ENCODE assay signal across 29 cellular contexts in the genomic region with DNA sequence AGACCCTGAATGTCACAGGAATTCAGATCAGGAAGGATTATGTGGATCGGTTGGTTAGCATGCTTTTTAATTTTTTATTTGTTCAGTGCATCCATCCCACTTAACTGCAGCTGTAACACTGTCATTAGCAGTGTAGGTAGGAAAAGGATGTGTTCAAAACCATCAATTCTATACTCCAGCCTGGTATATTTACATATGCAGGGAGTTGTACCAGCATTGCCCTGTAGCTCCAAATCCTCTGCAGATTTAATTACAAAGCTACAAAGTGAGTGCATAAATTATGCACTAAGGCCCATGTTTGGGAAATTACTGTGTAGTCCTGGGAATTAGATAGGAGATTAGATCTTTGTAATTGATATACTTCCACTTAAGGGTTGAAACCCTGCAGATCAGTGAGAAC.
"Had no signal": no experiment of that assay in that cellular context is flagged by ENCODE, and none has a peak within 500 bp of the region (broad histone marks: within the 10 kb centered on the region; RNA-seq: fewer than 3 reads in every experiment).

No MANE protein-coding gene starts in this region.

- H3K27me3 ChIP-seq: brain microvascular endothelial cell had no signal

- H3K36me3 Mint-ChIP-seq: activated naive CD8-positive, alpha-beta T cell treated with anti-CD3 and anti-CD28 coated beads for 36 hours had no signal

- H3K4me3 ChIP-seq: PC-9 had no signal

- H3K36me3 ChIP-seq: brain microvascular endothelial cell had no signal

- H3K4me2 ChIP-seq: KMS-11, PC-9 had no signal

- DNase-seq: activated CD4-positive, alpha-beta T cell treated with anti-CD3 and anti-CD28 coated beads, Interleukin-2, amount 10 ng/mL, durations not matched to agents 24 days and 14 days; activated CD4-positive, alpha-beta T cell treated with anti-CD3 and anti-CD28 coated beads, Interleukin-2, amount 50 U/mL, for 4 hours; activated CD8-positive, alpha-beta T cell treated with anti-CD3 and anti-CD28 coated beads for 36 hours; activated effector memory CD4-positive, alpha-beta T cell treated with anti-CD3 and anti-CD28 coated beads, Interleukin-2, amount 50 U/mL, for 16 hours; activated naive CD4-positive, alpha-beta T cell; activated naive CD4-positive, alpha-beta T cell treated with anti-CD3 and anti-CD28 coated beads, Interleukin-2, amount 50 U/mL, for 16 hours; activated naive CD8-positive, alpha-beta T cell treated with anti-CD3 and anti-CD28 coated beads for 36 hours; activated T-cell treated with anti-CD3 and anti-CD28 coated beads, Interleukin-2, amount 50 U/mL, for 1 hour; activated T-cell treated with anti-CD3 and anti-CD28 coated beads, Interleukin-2, amount 50 U/mL, for 72 hours; amniotic stem cell; aorta; brain microvascular endothelial cell; central memory CD4-positive, alpha-beta T cell; MM.1S; NCI-H1092 treated with DMSO at 0.1 percent for 48 hours; NCI-H1436; NCI-H187; NCI-H2029 treated with DMSO at 0.1 percent for 48 hours; NCI-H2171; NCI-H510A; NCI-H526; PC-9; SIG-M5 had no signal

- H3K27ac Mint-ChIP-seq: activated CD4-positive, alpha-beta T cell treated with anti-CD3 and anti-CD28 coated beads, Interleukin-2, amount 10 ng/mL, durations not matched to agents 24 days and 14 days; activated CD8-positive, alpha-beta T cell treated with anti-CD3 and anti-CD28 coated beads for 36 hours; activated naive CD8-positive, alpha-beta T cell treated with anti-CD3 and anti-CD28 coated beads for 36 hours; activated T-cell treated with anti-CD3 and anti-CD28 coated beads, Interleukin-2, amount 50 U/mL, for 72 hours; activated T-helper 17 cell treated with anti-CD3 and anti-CD28 coated beads, Interleukin-2, amount 50 U/mL, for 72 hours; T-helper 1 cell treated with Interleukin-12 subunit alpha and Interleukin-12 subunit beta and Interleukin-4 antibody, amounts not matched to agents 30 μg/mL and 1 μg/mL, for 36 hours; T-helper 2 cell treated with Interferon-gamma antibody and Interleukin-4, amounts not matched to agents 5 μg/mL and 100 μg/mL, for 36 hours had no signal

- H3K4me3 Mint-ChIP-seq: activated CD4-positive, alpha-beta T cell treated with anti-CD3 and anti-CD28 coated beads, Interleukin-2, amount 10 ng/mL, durations not matched to agents 24 days and 14 days; activated CD8-positive, alpha-beta T cell treated with anti-CD3 and anti-CD28 coated beads for 36 hours; activated naive CD8-positive, alpha-beta T cell treated with anti-CD3 and anti-CD28 coated beads for 36 hours; activated T-cell treated with anti-CD3 and anti-CD28 coated beads, Interleukin-2, amount 50 U/mL, for 72 hours; activated T-helper 17 cell treated with anti-CD3 and anti-CD28 coated beads, Interleukin-2, amount 50 U/mL, for 72 hours; T-helper 1 cell treated with Interleukin-12 subunit alpha and Interleukin-12 subunit beta and Interleukin-4 antibody, amounts not matched to agents 30 μg/mL and 1 μg/mL, for 36 hours; T-helper 2 cell treated with Interferon-gamma antibody and Interleukin-4, amounts not matched to agents 5 μg/mL and 100 μg/mL, for 36 hours had no signal

- H3K27ac ChIP-seq: brain microvascular endothelial cell, KMS-11, PC-9, RWPE1 had no signal

- H3K27me3 Mint-ChIP-seq: activated CD8-positive, alpha-beta T cell treated with anti-CD3 and anti-CD28 coated beads for 36 hours; activated naive CD8-positive, alpha-beta T cell treated with anti-CD3 and anti-CD28 coated beads for 36 hours; activated T-helper 17 cell treated with anti-CD3 and anti-CD28 coated beads, Interleukin-2, amount 50 U/mL, for 72 hours had no signal

- H3K9me3 Mint-ChIP-seq: activated CD4-positive, alpha-beta T cell treated with anti-CD3 and anti-CD28 coated beads, Interleukin-2, amount 10 ng/mL, durations not matched to agents 24 days and 14 days; activated CD8-positive, alpha-beta T cell treated with anti-CD3 and anti-CD28 coated beads for 36 hours; activated naive CD8-positive, alpha-beta T cell treated with anti-CD3 and anti-CD28 coated beads for 36 hours; activated T-cell treated with anti-CD3 and anti-CD28 coated beads, Interleukin-2, amount 50 U/mL, for 72 hours; activated T-helper 17 cell treated with anti-CD3 and anti-CD28 coated beads, Interleukin-2, amount 50 U/mL, for 72 hours; T-helper 1 cell treated with Interleukin-12 subunit alpha and Interleukin-12 subunit beta and Interleukin-4 antibody, amounts not matched to agents 30 μg/mL and 1 μg/mL, for 36 hours; T-helper 2 cell treated with Interferon-gamma antibody and Interleukin-4, amounts not matched to agents 5 μg/mL and 100 μg/mL, for 36 hours had no signal

- H3K4me1 Mint-ChIP-seq: activated CD4-positive, alpha-beta T cell treated with anti-CD3 and anti-CD28 coated beads, Interleukin-2, amount 10 ng/mL, durations not matched to agents 24 days and 14 days; activated naive CD8-positive, alpha-beta T cell treated with anti-CD3 and anti-CD28 coated beads for 36 hours; activated T-helper 17 cell treated with anti-CD3 and anti-CD28 coated beads, Interleukin-2, amount 50 U/mL, for 72 hours had no signal

- H2AFZ ChIP-seq: PC-9 had no signal

- ATAC-seq: activated CD8-positive, alpha-beta T cell treated with anti-CD3 and anti-CD28 coated beads for 36 hours; activated T-cell treated with anti-CD3 and anti-CD28 coated beads, Interleukin-2, amount 50 U/mL, for 72 hours; activated T-helper 17 cell treated with anti-CD3 and anti-CD28 coated beads, Interleukin-2, amount 50 U/mL, for 72 hours; Right ventricle myocardium inferior had no signal
